Comparison of ENCODE assay signal across 10 cellular contexts in genomic region chr6:17932362-17932852, GRCh38. TPM values are rescaled to one million over a fixed set of nuclear protein-coding genes. Genes with fewer than 3 reads are reported as not detected.
DNase-seq lines count a peak whose midpoint lies in the region; ATAC-seq and TF ChIP-seq lines count a peak whose summit lies in the region.
"Had no signal": no experiment of that assay in that cellular context is flagged by ENCODE, and none has a peak within 500 bp of the region (broad histone marks: within the 10 kb centered on the region; RNA-seq: fewer than 3 reads in every experiment).

No MANE protein-coding gene starts in this region.

- peak; percentile 97 for DNase-seq in M059J (ENCODE audit: low read depth)
- DNase-seq in colonic mucosa, result no peak
- no peak for DNase-seq in left lobe of liver (ENCODE audit: low spot score)
- DNase-seq in thoracic aorta (ENCODE audit: low spot score), result peak; percentile 20
- DNase-seq in activated CD4-positive, alpha-beta T cell treated with anti-CD3 and anti-CD28 coated beads, Interleukin-2, amount 50 U/mL, for 1 hour, result no peak
- DNase-seq in OCI-M2 (lab: John Stamatoyannopoulos, UW; ENCODE audit: unreplicated experiment), result no peak
- DNase-seq: mesendoderm had no signal

- H3K36me3 ChIP-seq in colonic mucosa (no peaks in the 10 kb centered on the region), thoracic aorta (no peaks in the 10 kb centered on the region)

- H3K4me3 ChIP-seq in colonic mucosa (no peak overlapping the region), thoracic aorta (peak overlapping the region; percentile 3)

- H3K27ac ChIP-seq in colonic mucosa (peak overlapping the region; percentile 7), thoracic aorta (peak overlapping the region; percentile 62 to 65)

- no peaks in the 10 kb centered on the region for H3K9me3 ChIP-seq in colonic mucosa
- no peaks in the 10 kb centered on the region for H3K9me3 ChIP-seq in thoracic aorta

- TF ChIP-seq CTCF in colonic mucosa (IDR thresholded peaks at IDR 0.05), result no peak
- no peak for TF ChIP-seq CTCF in thoracic aorta (IDR thresholded peaks at IDR 0.05)

- H3K4me1 ChIP-seq in colonic mucosa, result peaks cover 5% of the 10 kb centered on the region
- H3K4me1 ChIP-seq in thoracic aorta (ENCODE audit: control insufficient read depth in 1 of 2, low read depth in 2 of 2), result peaks cover 67 to 93% of the 10 kb centered on the region in 2 donors

- intact Hi-C loops in colonic mucosa (cut with DNase I), result loop anchor here (5.0 kb wide), 1 partner anchor 35 kb away; no protein-coding TSS in a partner anchor

- ATAC-seq in left lobe of liver (peak; percentile 48), thoracic aorta (ENCODE audit: insufficient number of reproducible peaks, low FRiP score, low read depth) (peak; percentile 62), HG02852 (IDR thresholded peaks at IDR 0.05; ENCODE audit: unreplicated experiment) (no peak), HG02870 (IDR thresholded peaks at IDR 0.05; ENCODE audit: unreplicated experiment) (no peak)
- ATAC-seq: activated T-helper 17 cell treated with anti-CD3 and anti-CD28 coated beads, Interleukin-2, amount 50 U/mL, for 72 hours had no signal

- no peak overlapping the region for H3K9ac ChIP-seq in colonic mucosa (ENCODE audit: low read depth in 2 of 2, low read length in 2 of 2)

- H3K27me3 ChIP-seq in colonic mucosa (no peaks in the 10 kb centered on the region), thoracic aorta (replicated peaks; ENCODE audit: insufficient read depth) (no peaks in the 10 kb centered on the region)

RNA-seq across cellular contexts. Expression of gene KIF13A, which starts 55.0 kb away (rescaled TPM):
- total RNA-seq in M059J (2014; rRNA removed; shearing (Covaris generic)), result 27.2 and 60.1 TPM in 2 replicates
- total RNA-seq in colonic mucosa (10 to 100 TPM; 43.7 to 54.0 TPM), left lobe of liver (16.7 TPM), thoracic aorta (10 to 100 TPM; 79.3 to 98.0 TPM)

Comparison
In these comparisons a context has a peak if more than half of its experiments do, and no peak if none do; other contexts are left out.
1. DNase-seq: peak in M059J (single experiment) and thoracic aorta (single experiment); none in colonic mucosa (single experiment), left lobe of liver (single experiment), activated CD4-positive, alpha-beta T cell treated with anti-CD3 and anti-CD28 coated beads, Interleukin-2, amount 50 U/mL, for 1 hour (single experiment) and OCI-M2 (single experiment).
2. ATAC-seq: peak in left lobe of liver (single experiment) and thoracic aorta (single experiment); none in HG02852 (single experiment) and HG02870 (single experiment).